In genomic region chr17:77100009-77100408, GRCh38 we compare ENCODE assay signal across 12 cellular contexts. TPM values are rescaled to one million over a fixed set of nuclear protein-coding genes. Genes with fewer than 3 reads are reported as not detected.
DNase-seq lines count a peak whose midpoint lies in the region; ATAC-seq and TF ChIP-seq lines count a peak whose summit lies in the region.
"Had no signal": no experiment of that assay in that cellular context is flagged by ENCODE, and none has a peak within 500 bp of the region (broad histone marks: within the 10 kb centered on the region; RNA-seq: fewer than 3 reads in every experiment).

No MANE protein-coding gene starts in this region.

- no peaks in the 10 kb centered on the region for H3K9me3 ChIP-seq in testis
- H3K9me3 ChIP-seq: SJSA1 had no signal

- no peak for TF ChIP-seq POLR2A in testis (IDR thresholded peaks at IDR 0.05)

- intact Hi-C loops in dorsolateral prefrontal cortex (cut with DNase I) (no loop called here), testis (cut with DNase I; ENCODE audit: low total_unique reads) (no loop called here)

- ATAC-seq in HG03571 (IDR thresholded peaks at IDR 0.05; ENCODE audit: unreplicated experiment) (no peak), GM21619 (IDR thresholded peaks at IDR 0.05; ENCODE audit: unreplicated experiment) (no peak)
- ATAC-seq: GM23338 had no signal

- TF ChIP-seq CTCF in dorsolateral prefrontal cortex (IDR thresholded peaks at IDR 0.05 in 54 of 56, conservative IDR thresholded peaks at IDR 0.05 in 2 of 56; ENCODE audit: low read depth in 1 of 56, partially characterized antibody in 56 of 56) (no peak), testis (IDR thresholded peaks at IDR 0.05) (no peak)

- H3K27me3 ChIP-seq in dorsolateral prefrontal cortex, result no peaks in the 10 kb centered on the region
- no peaks in the 10 kb centered on the region for H3K27me3 ChIP-seq in testis
- H3K27me3 ChIP-seq: SJSA1 had no signal

- peak overlapping the region in 1 of 59 donors; percentile 29 for H3K4me3 ChIP-seq in dorsolateral prefrontal cortex
- H3K4me3 ChIP-seq in testis, result peak overlapping the region in 1 of 2 donors; percentile 25
- H3K4me3 ChIP-seq: GM23338, SJSA1 had no signal

- peaks cover 34% of the 10 kb centered on the region for H3K4me1 ChIP-seq in testis

- peak overlapping the region; percentile 90 to 100 (median 97) for H3K27ac ChIP-seq in dorsolateral prefrontal cortex
- peak overlapping the region in 1 of 2 donors; percentile 77 for H3K27ac ChIP-seq in testis
- H3K27ac ChIP-seq: SJSA1 had no signal

- WGBS in testis, 2 donors, result 65 to 67% methylated on average over 15 of the region's 15 CpGs

- DNase-seq in NOMO-1 (lab: John Stamatoyannopoulos, UW; ENCODE audit: unreplicated experiment in 2 of 2), result peak; percentile 93 to 98
- peak in 9 of 10 donors; percentile 24 to 64 (median 52) for DNase-seq in dorsolateral prefrontal cortex
- DNase-seq in midbrain (lab: John Stamatoyannopoulos, UW), result peak; percentile 51
- peak; percentile 80 for DNase-seq in testis
- no peak for DNase-seq in T1000 (lab: John Stamatoyannopoulos, UW)
- no peak for DNase-seq in NCI-H345 treated with DMSO at 0.1 percent for 48 hours (lab: John Stamatoyannopoulos, UW; ENCODE audit: unreplicated experiment)
- DNase-seq: DMS79 treated with DMSO at 0.1 percent for 48 hours, NCI-H146 had no signal

- H3K36me3 ChIP-seq in testis (ENCODE audit: low read depth, missing control alignments), result no peaks in the 10 kb centered on the region

RNA-seq across cellular contexts. Expression of gene SEC14L1, which starts 40.8 kb away (rescaled TPM):
- total RNA-seq in dorsolateral prefrontal cortex, result 100 to 1,000 TPM in 117 of 120 experiments, 10 to 100 TPM in 3; 93.3 to 297 (median 156) TPM
- 100 to 1,000 TPM; 240 to 262 TPM for total RNA-seq in testis
- 143 TPM for polyA plus RNA-seq in testis (ENCODE audit: insufficient read depth, low read depth, low replicate concordance)

Comparison
In these comparisons a context has a peak if more than half of its experiments do, and no peak if none do; other contexts are left out.
1. DNase-seq: peak in NOMO-1 (2 of 2), dorsolateral prefrontal cortex (9 of 10), midbrain (single experiment) and testis (single experiment); none in T1000 (single experiment) and NCI-H345 treated with DMSO at 0.1 percent for 48 hours (single experiment).